8 cellular contexts compared by ENCODE assay signal in the genomic region with DNA sequence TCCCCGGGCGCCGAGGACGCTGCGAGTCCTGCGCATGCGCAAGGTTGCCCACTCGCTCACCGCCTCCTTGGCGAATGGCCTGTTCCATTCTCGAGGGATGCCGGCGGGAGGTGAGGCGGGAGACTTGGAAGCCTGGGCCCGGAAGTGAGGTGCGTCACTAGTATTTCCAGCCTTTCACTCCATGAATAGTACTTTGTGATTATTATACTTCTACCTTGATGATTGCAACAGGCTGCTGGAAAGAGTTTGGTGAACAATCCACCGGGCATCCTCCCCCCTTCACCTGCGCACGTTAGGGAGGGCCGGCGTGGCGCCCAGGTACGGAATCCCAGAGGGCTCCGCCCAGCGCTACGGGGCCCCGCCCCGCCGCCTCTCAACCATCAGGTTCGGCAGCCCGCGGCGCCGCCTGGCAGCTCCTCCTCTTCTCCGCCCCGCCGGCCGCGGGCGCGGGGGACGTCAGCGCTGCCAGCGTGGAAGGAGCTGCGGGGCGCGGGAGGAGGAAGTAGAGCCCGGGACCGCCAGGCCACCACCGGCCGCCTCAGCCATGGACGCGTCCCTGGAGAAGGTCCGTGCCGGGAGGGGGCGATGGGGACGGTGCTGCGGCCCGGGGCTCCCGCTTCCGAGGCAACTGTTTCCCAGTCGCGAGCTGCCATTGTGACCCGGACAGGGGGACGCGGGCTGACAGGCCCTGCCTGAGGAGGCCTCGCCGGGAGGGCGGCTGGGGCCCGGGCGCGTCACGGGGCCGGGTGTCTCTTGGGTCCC. TPM values are rescaled to one million over a fixed set of nuclear protein-coding genes. Genes with fewer than 3 reads are reported as not detected.
DNase-seq lines count a peak whose midpoint lies in the region; ATAC-seq and TF ChIP-seq lines count a peak whose summit lies in the region.
"Not testable (repeated sequence)": the region's sequence is repeated elsewhere in the genome, so short reads cannot be mapped to it uniquely, and the experiment has no call there.

TSS of gene PDXDC1 (plus strand) at position 371 of the 762 bp plus-strand sequence. CDS start at position 545, 174 bp downstream.

- H3K27me3 Mint-ChIP-seq in activated naive CD8-positive, alpha-beta T cell treated with anti-CD3 and anti-CD28 coated beads, Interleukin-2, amount 10 ng/mL, durations not matched to agents 7 days and 5 days: not testable (repeated sequence)

- H3K4me1 Mint-ChIP-seq in activated naive CD8-positive, alpha-beta T cell treated with anti-CD3 and anti-CD28 coated beads, Interleukin-2, amount 10 ng/mL, durations not matched to agents 7 days and 5 days: peaks cover 15% of the 10 kb centered on the region

- not testable (repeated sequence) for H3K36me3 Mint-ChIP-seq in activated naive CD8-positive, alpha-beta T cell treated with anti-CD3 and anti-CD28 coated beads, Interleukin-2, amount 10 ng/mL, durations not matched to agents 7 days and 5 days

- peak within 1 kb of the TSS; percentile 85 for H3K27ac Mint-ChIP-seq in activated naive CD8-positive, alpha-beta T cell treated with anti-CD3 and anti-CD28 coated beads, Interleukin-2, amount 10 ng/mL, durations not matched to agents 7 days and 5 days

- TF ChIP-seq EP300 in ovary (IDR thresholded peaks at IDR 0.05): not testable (repeated sequence)

- not testable (repeated sequence) for H3K36me3 ChIP-seq in SU-DHL-6 (ENCODE audit: low read length); ovary; thymus (ENCODE audit: control insufficient read depth, insufficient read depth)

- not testable (repeated sequence) for TF ChIP-seq CTCF in GM12865 (IDR thresholded peaks at IDR 0.05; ENCODE audit: insufficient read depth, low read depth, low read length, missing control alignments); SU-DHL-6 (IDR thresholded peaks at IDR 0.05; ENCODE audit: insufficient read depth, low read length, poor library complexity, severe bottlenecking); ovary (IDR thresholded peaks at IDR 0.05)

- peak; percentile 95 for ATAC-seq in HG02759 (IDR thresholded peaks at IDR 0.05; ENCODE audit: unreplicated experiment)
- ATAC-seq in activated naive CD8-positive, alpha-beta T cell treated with anti-CD3 and anti-CD28 coated beads, Interleukin-2, amount 10 ng/mL, durations not matched to agents 7 days and 5 days (ENCODE audit: low read depth): peak; percentile 98
- peak; percentile 97 for ATAC-seq in Right ventricle myocardium inferior

- peak within 1 kb of the TSS; percentile 62 for H3K9ac ChIP-seq in SU-DHL-6 (ENCODE audit: low read length)

- 0 to 1% (median 0%) methylated on average over 43 to 74 of the region's 74 CpGs for WGBS in ovary, 3 donors
- whole genome bisulfite sequencing in thymus: under 1% methylated on average over 74 of the region's 74 CpGs

- intact Hi-C loops in Right ventricle myocardium inferior (cut with DNase I); ovary (cut with DNase I): not testable (repeated sequence)

- peak within 1 kb of the TSS; percentile 98 for H2AFZ ChIP-seq in SU-DHL-6 (ENCODE audit: low read depth, low read length, severe bottlenecking)

- H3K4me3 ChIP-seq in GM12865 (ENCODE audit: low read depth, low read length): peak within 1 kb of the TSS; percentile 82
- peak within 1 kb of the TSS; percentile 54 for H3K4me3 ChIP-seq in SU-DHL-6 (ENCODE audit: insufficient read depth, low read length, poor library complexity, severe bottlenecking)
- peak within 1 kb of the TSS; percentile 66 for H3K4me3 ChIP-seq in ovary
- peak within 1 kb of the TSS; percentile 89 for H3K4me3 ChIP-seq in thymus (ENCODE audit: low read length)

- H3K79me2 ChIP-seq in SU-DHL-6 (ENCODE audit: insufficient read depth, low read length): peaks cover 44% of the 10 kb centered on the region

- POLR2A ChIA-PET in activated naive CD8-positive, alpha-beta T cell treated with anti-CD3 and anti-CD28 coated beads, Interleukin-2, amount 10 ng/mL, durations not matched to agents 7 days and 5 days (lab: Charles Lee): interaction anchor here (0.6 to 0.8 kb wide), 2 partner anchors 9 to 81 kb away, joined by 3 to 4 read pairs; partner anchors contain the start of gene NTAN1

- H3K9me3 Mint-ChIP-seq in activated naive CD8-positive, alpha-beta T cell treated with anti-CD3 and anti-CD28 coated beads, Interleukin-2, amount 10 ng/mL, durations not matched to agents 7 days and 5 days: not testable (repeated sequence)

- not testable (repeated sequence) for TF ChIP-seq POLR2A in ovary (IDR thresholded peaks at IDR 0.05)

- H3K27ac ChIP-seq in SU-DHL-6 (ENCODE audit: low read depth, low read length) (peak within 1 kb of the TSS; percentile 38), ovary (peak within 1 kb of the TSS; percentile 78 to 90), thymus (ENCODE audit: low read depth) (peak within 1 kb of the TSS; percentile 94)

- not testable (repeated sequence) for H3K9me3 ChIP-seq in SU-DHL-6 (ENCODE audit: insufficient read depth, low read length); ovary; thymus (ENCODE audit: control insufficient read depth)

- not testable (repeated sequence) for H3K27me3 ChIP-seq in SU-DHL-6 (ENCODE audit: low read length); ovary; thymus (ENCODE audit: control insufficient read depth, insufficient read depth)

- peak within 1 kb of the TSS; percentile 90 for H3K4me3 Mint-ChIP-seq in activated naive CD8-positive, alpha-beta T cell treated with anti-CD3 and anti-CD28 coated beads, Interleukin-2, amount 10 ng/mL, durations not matched to agents 7 days and 5 days

- H4K20me1 ChIP-seq in SU-DHL-6 (ENCODE audit: low read depth, low read length): not testable (repeated sequence)

- DNase-seq in GM12865 (ENCODE audit: low read depth) (peak; percentile 97), NCI-H1417 (lab: John Stamatoyannopoulos, UW) (peak; percentile 96 to 99 (median 98)), Right ventricle myocardium inferior (ENCODE audit: missing footprints) (peak; percentile 98), ovary (peak; percentile 87 to 97 (median 91))
- DNase-seq in activated naive CD8-positive, alpha-beta T cell treated with anti-CD3 and anti-CD28 coated beads, Interleukin-2, amount 10 ng/mL, durations not matched to agents 7 days and 5 days: peak; percentile 99

- H3F3A ChIP-seq in SU-DHL-6 (ENCODE audit: insufficient read depth): not testable (repeated sequence)

- not testable (repeated sequence) for H3K4me1 ChIP-seq in ovary (ENCODE audit: insufficient read depth); thymus (ENCODE audit: control insufficient read depth, insufficient read depth, low read length)

- H3K4me2 ChIP-seq in SU-DHL-6 (ENCODE audit: low read depth, low read length, poor library complexity, severe bottlenecking): peak within 1 kb of the TSS; percentile 92

- H3K9me2 ChIP-seq in SU-DHL-6 (replicated peaks; ENCODE audit: insufficient read depth, low read length): not testable (repeated sequence)

RNA-seq across cellular contexts. Expression of gene PDXDC1, which starts in this region (rescaled TPM):
- total RNA-seq in activated naive CD8-positive, alpha-beta T cell treated with anti-CD3 and anti-CD28 coated beads, Interleukin-2, amount 10 ng/mL, durations not matched to agents 7 days and 5 days: 10 to 100 TPM; 55.8 to 60.4 TPM
- total RNA-seq in Right ventricle myocardium inferior (79.0 TPM), ovary (10 to 100 TPM; 37.5 to 69.3 (median 62.3) TPM)
- polyA plus RNA-seq in ovary (10 to 100 TPM; 36.9 to 58.6 TPM), thymus (30.9 TPM)

Comparison
In these comparisons a context has a peak if more than half of its experiments do, and no peak if none do; other contexts are left out.
1. Peak in every context shown above with its lines: DNase-seq, ATAC-seq, H3K4me3 ChIP-seq and H3K27ac ChIP-seq.
2. H3K27ac ChIP-seq: peak in every context shown above with its lines; median percentile 94 in thymus; 84 in ovary; 38 in SU-DHL-6.